Comparison of ENCODE assay signal across 10 cellular contexts in the genomic region with DNA sequence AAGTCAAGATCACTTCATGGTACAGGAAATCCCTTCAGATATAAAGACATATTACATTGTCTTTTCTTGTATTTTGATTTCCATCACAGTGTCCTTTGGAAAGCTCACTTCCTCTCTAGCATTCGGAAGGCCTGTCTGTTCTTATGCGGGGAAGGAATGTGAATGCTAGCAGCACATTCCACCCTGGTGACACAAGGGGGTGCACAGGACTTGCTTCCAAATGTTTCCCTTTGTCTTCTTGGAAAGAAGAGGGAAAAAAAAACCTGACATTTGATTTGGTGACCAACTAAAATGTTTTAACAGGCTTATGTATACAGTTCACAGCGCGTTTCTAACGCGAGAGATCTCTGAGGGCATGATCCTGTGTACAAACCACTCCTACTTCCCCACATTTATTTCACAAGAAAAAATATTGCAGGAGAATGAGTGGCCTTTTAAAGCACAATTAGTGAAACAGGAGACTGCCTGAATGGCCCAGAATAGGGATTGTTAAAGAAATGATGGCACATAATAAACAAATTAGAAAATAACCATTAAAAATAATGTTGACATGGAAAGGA.
DNase-seq lines count a peak whose midpoint lies in the region; ATAC-seq, FAIRE-seq and TF ChIP-seq lines count a peak whose summit lies in the region.
"Had no signal": no experiment of that assay in that cellular context is flagged by ENCODE, and none has a peak within 500 bp of the region (broad histone marks: within the 10 kb centered on the region; RNA-seq: fewer than 3 reads in every experiment).

No MANE protein-coding gene starts in this region.

- DNase-seq in H7 (peak; percentile 54), OCI-M1 (lab: John Stamatoyannopoulos, UW) (peak; percentile 1), foreskin melanocyte (peak; percentile 63), trophoblast cell (no peak), GM20000 (ENCODE audit: low spot score) (no peak), HTR-8/SVneo (ENCODE audit: insufficient read length, low spot score) (no peak)
- DNase-seq: activated B cell treated with CpG ODN at 0.5 μM for 24 hours, naive B cell had no signal

- H3K9me3 ChIP-seq in trophoblast cell (ENCODE audit: insufficient read depth, low read depth, low read length), result no peaks in the 10 kb centered on the region

- no peak overlapping the region for H2AFZ ChIP-seq in trophoblast cell (ENCODE audit: insufficient read depth, low read length, poor library complexity)

- H3K4me3 ChIP-seq in H7 (ENCODE audit: insufficient read depth, low read depth, low read length) (no peak overlapping the region), trophoblast cell (ENCODE audit: low read depth, low read length) (no peak overlapping the region)

- no peaks in the 10 kb centered on the region for H3K79me2 ChIP-seq in trophoblast cell (ENCODE audit: control insufficient read depth, insufficient read depth, low read length, poor library complexity)

- H4K12ac ChIP-seq in trophoblast cell (ENCODE audit: low read depth, low read length), result no peak overlapping the region

- H3K27me3 ChIP-seq in H7 (ENCODE audit: control insufficient read depth, insufficient read depth, low read length) (no peaks in the 10 kb centered on the region), trophoblast cell (ENCODE audit: insufficient read depth, low read length) (no peaks in the 10 kb centered on the region)

- H4K8ac ChIP-seq in trophoblast cell (ENCODE audit: low read depth, low read length), result no peak overlapping the region

- H3K23ac ChIP-seq in trophoblast cell (ENCODE audit: low read length), result no peak overlapping the region

- no peaks in the 10 kb centered on the region for H3K36me3 ChIP-seq in H7 (replicated peaks; ENCODE audit: control insufficient read depth, insufficient read depth, low read length)
- H3K36me3 ChIP-seq in trophoblast cell (ENCODE audit: control insufficient read depth in 1 of 2, insufficient read depth in 2 of 2, low read length in 2 of 2), result no peaks in the 10 kb centered on the region

- H2AK5ac ChIP-seq in trophoblast cell (ENCODE audit: low read length), result no peak overlapping the region

- H3K4me1 ChIP-seq in trophoblast cell (ENCODE audit: control insufficient read depth in 1 of 2, insufficient read depth in 2 of 2, low read length in 2 of 2), result no peaks in the 10 kb centered on the region

- no peak for TF ChIP-seq CTCF in GM20000 (IDR thresholded peaks at IDR 0.05; ENCODE audit: extremely low read depth, missing control alignments)

- no peak overlapping the region for H3K9ac ChIP-seq in trophoblast cell (ENCODE audit: low read length)

- H2BK120ac ChIP-seq in trophoblast cell (ENCODE audit: insufficient read depth, low read length, poor library complexity), result no peak overlapping the region

- H2BK5ac ChIP-seq in trophoblast cell (ENCODE audit: low read depth, low read length, poor library complexity), result no peak overlapping the region

- no peak overlapping the region for H3K27ac ChIP-seq in trophoblast cell (ENCODE audit: low read depth, low read length)

- no peak for FAIRE-seq in HTR-8/SVneo (lab: Jason Lieb, UNC)

- no peak overlapping the region for H3K14ac ChIP-seq in trophoblast cell (ENCODE audit: low read length)

- no peaks in the 10 kb centered on the region for H3K79me1 ChIP-seq in trophoblast cell (ENCODE audit: low read length)

- H3K4me2 ChIP-seq in trophoblast cell (ENCODE audit: low read length), result peak overlapping the region; percentile 56

- ATAC-seq in HG02588 (IDR thresholded peaks at IDR 0.05; ENCODE audit: unreplicated experiment), result no peak
- ATAC-seq in HG03039 (IDR thresholded peaks at IDR 0.05; ENCODE audit: unreplicated experiment), result no peak

- H4K91ac ChIP-seq in trophoblast cell (ENCODE audit: low read depth, low read length), result no peak overlapping the region

- H2BK12ac ChIP-seq in trophoblast cell (ENCODE audit: low read length), result no peak overlapping the region

- H3K4ac ChIP-seq in trophoblast cell (ENCODE audit: low read depth, low read length), result no peak overlapping the region

- no CpG with 5 or more reads among the region's 6 CpGs for WGBS in trophoblast cell (ENCODE audit: extremely low coverage, insufficient coverage, insufficient read length)

- no peak overlapping the region for H3K18ac ChIP-seq in trophoblast cell (ENCODE audit: low read length)

Comparison
In these comparisons a context has a peak if more than half of its experiments do, and no peak if none do; other contexts are left out.
1. DNase-seq: peak in H7 (single experiment), OCI-M1 (single experiment) and foreskin melanocyte (single experiment); none in trophoblast cell (0 of 2), GM20000 (single experiment) and HTR-8/SVneo (single experiment).